26 cellular contexts compared by ENCODE assay signal in the genomic region with DNA sequence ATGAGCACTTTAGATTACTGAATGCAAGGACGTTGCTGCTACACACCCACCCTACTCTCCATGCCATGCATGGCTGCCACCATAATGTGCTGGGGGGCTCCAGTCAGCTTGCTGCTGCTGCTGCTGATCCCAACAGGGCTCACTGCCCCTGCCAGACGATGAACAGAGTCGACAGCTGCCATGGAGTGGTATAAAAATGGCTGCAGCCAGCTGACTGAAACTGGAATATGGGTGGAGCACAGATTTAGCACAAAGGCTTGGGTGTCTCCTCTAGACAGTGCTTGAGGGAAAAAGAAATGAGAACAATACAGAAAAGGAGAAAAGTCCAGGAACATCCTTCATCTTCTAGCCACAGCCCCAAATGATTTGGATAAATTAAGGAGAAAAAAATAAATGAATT.
"Had no signal": no experiment of that assay in that cellular context is flagged by ENCODE, and none has a peak within 500 bp of the region (broad histone marks: within the 10 kb centered on the region; RNA-seq: fewer than 3 reads in every experiment).

No MANE protein-coding gene starts in this region.

- H3K4me3 Mint-ChIP-seq: activated B cell treated with CpG ODN at 0.5 μM for 24 hours; activated CD4-positive, alpha-beta T cell treated with anti-CD3 and anti-CD28 coated beads for 36 hours; activated naive CD8-positive, alpha-beta T cell; activated T-cell treated with anti-CD3 and anti-CD28 coated beads, Interleukin-2, amount 50 U/mL, for 24 hours; natural killer cell; stimulated activated naive CD8-positive, alpha-beta T cell treated with anti-CD3 and anti-CD28 coated beads, Interleukin-15, Interleukin-2, amounts not matched to agents 100 ng/mL and 50 ng/mL, for 24 hours; T-helper 17 cell had no signal

- H3K4me1 ChIP-seq: adrenal gland, breast epithelium, esophagus squamous epithelium, lower lobe of right lung, psoas muscle, thyroid gland had no signal

- H3K9me3 Mint-ChIP-seq: activated B cell treated with CpG ODN at 0.5 μM for 24 hours; activated T-cell treated with anti-CD3 and anti-CD28 coated beads, Interleukin-2, amount 50 U/mL, for 24 hours; activated T-helper 2 cell treated with anti-CD3 and anti-CD28 coated beads, Interferon-gamma antibody, Interleukin-2, Interleukin-4, amounts not matched to agents 10 μg/mL and 5 μg/mL and 100 μg/mL, durations not matched to agents 14 hours and 24 hours and 36 hours; natural killer cell; stimulated activated naive CD8-positive, alpha-beta T cell treated with anti-CD3 and anti-CD28 coated beads, Interleukin-15, Interleukin-2, amounts not matched to agents 100 ng/mL and 50 ng/mL, for 24 hours had no signal

- H3K4me1 Mint-ChIP-seq: activated B cell treated with CpG ODN at 0.5 μM for 24 hours had no signal

- DNase-seq: activated B cell treated with CpG ODN at 0.5 μM for 24 hours; activated CD4-positive, alpha-beta T cell treated with anti-CD3 and anti-CD28 coated beads for 36 hours; activated CD4-positive, alpha-beta T cell treated with anti-CD3 and anti-CD28 coated beads, Interleukin-2, amount 50 U/mL, for 4 hours; activated CD8-positive, alpha-beta memory T cell treated with anti-CD3 and anti-CD28 coated beads for 24 hours; activated CD8-positive, alpha-beta memory T cell treated with anti-CD3 and anti-CD28 coated beads, Interleukin-2, amount 50 U/mL, for 4 hours; activated naive CD4-positive, alpha-beta T cell; activated T-cell treated with anti-CD3 and anti-CD28 coated beads, Interleukin-2, amount 50 U/mL, for 24 hours; adrenal gland; cerebellar nuclear complex; esophagus squamous epithelium; kidney; lower lobe of right lung; natural killer cell; ovary; psoas muscle; right cardiac atrium; stimulated activated CD4-positive, alpha-beta T cell treated with anti-CD3 and anti-CD28 coated beads, Interleukin-12 subunit alpha, Interleukin-12 subunit beta, amount 100 ng/mL, for 4 hours; T-helper 17 cell; thyroid gland had no signal

- FAIRE-seq: astrocyte had no signal

- ATAC-seq: activated CD4-positive, alpha-beta T cell treated with anti-CD3 and anti-CD28 coated beads for 36 hours; lower lobe of right lung; natural killer cell; psoas muscle; right cardiac atrium; T-helper 17 cell had no signal

- H3K9me3 ChIP-seq: adrenal gland, breast epithelium, esophagus squamous epithelium, lower lobe of right lung, neutrophil, ovary, psoas muscle, thyroid gland had no signal

- H3K27ac ChIP-seq: adrenal gland, breast epithelium, coronary artery, esophagus squamous epithelium, lower lobe of right lung, neutrophil, ovary, psoas muscle, thyroid gland had no signal

- H3K27me3 ChIP-seq: adrenal gland, breast epithelium, esophagus squamous epithelium, neutrophil, ovary, thyroid gland had no signal

- H3K4me3 ChIP-seq: adrenal gland, breast epithelium, coronary artery, esophagus squamous epithelium, lower lobe of right lung, ovary, psoas muscle, thyroid gland had no signal

- H3K27ac Mint-ChIP-seq: activated B cell treated with CpG ODN at 0.5 μM for 24 hours; activated CD4-positive, alpha-beta T cell treated with anti-CD3 and anti-CD28 coated beads for 36 hours; activated naive CD8-positive, alpha-beta T cell; activated T-cell treated with anti-CD3 and anti-CD28 coated beads, Interleukin-2, amount 50 U/mL, for 24 hours; activated T-helper 2 cell treated with anti-CD3 and anti-CD28 coated beads, Interferon-gamma antibody, Interleukin-2, Interleukin-4, amounts not matched to agents 10 μg/mL and 5 μg/mL and 100 μg/mL, durations not matched to agents 14 hours and 24 hours and 36 hours; natural killer cell; stimulated activated naive CD8-positive, alpha-beta T cell treated with anti-CD3 and anti-CD28 coated beads, Interleukin-15, Interleukin-2, amounts not matched to agents 100 ng/mL and 50 ng/mL, for 24 hours; T-helper 17 cell had no signal

- H3K36me3 Mint-ChIP-seq: natural killer cell had no signal

- H3K36me3 ChIP-seq: adrenal gland, breast epithelium, esophagus squamous epithelium, lower lobe of right lung, neutrophil, ovary, thyroid gland had no signal

- H3K27me3 Mint-ChIP-seq: activated B cell treated with CpG ODN at 0.5 μM for 24 hours; activated CD4-positive, alpha-beta T cell treated with anti-CD3 and anti-CD28 coated beads for 36 hours; activated naive CD8-positive, alpha-beta T cell; activated T-cell treated with anti-CD3 and anti-CD28 coated beads, Interleukin-2, amount 50 U/mL, for 24 hours; stimulated activated naive CD8-positive, alpha-beta T cell treated with anti-CD3 and anti-CD28 coated beads, Interleukin-15, Interleukin-2, amounts not matched to agents 100 ng/mL and 50 ng/mL, for 24 hours; T-helper 17 cell had no signal
